In the genomic region with DNA sequence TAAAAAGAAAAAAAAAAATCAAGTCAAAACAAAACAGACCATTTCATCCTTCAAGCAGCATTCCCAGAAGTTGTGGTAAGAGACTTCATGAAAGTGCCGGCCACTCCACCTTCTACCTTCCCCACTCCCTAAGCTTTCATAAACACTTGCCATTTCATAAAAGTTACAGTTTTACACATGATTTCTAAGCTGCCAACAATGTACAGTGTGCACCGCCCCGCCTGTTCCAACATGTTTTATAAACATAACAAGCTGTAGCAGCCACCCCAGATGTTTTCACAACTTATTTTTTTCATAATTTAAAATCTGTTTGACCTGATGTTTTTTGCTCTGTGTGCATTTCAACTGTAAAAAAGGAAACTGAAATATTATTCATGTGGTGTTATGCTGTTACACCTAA, we compare ENCODE assay signal across 1 cellular context.
TF ChIP-seq lines count a peak whose summit lies in the region.

No MANE protein-coding gene starts in this region.

TF ChIP-seq in GM23338, 12 proteins besides CTCF, POLR2A, EP300 and RAD21 (continued from another document):
- TF ChIP-seq, protein P1, sequence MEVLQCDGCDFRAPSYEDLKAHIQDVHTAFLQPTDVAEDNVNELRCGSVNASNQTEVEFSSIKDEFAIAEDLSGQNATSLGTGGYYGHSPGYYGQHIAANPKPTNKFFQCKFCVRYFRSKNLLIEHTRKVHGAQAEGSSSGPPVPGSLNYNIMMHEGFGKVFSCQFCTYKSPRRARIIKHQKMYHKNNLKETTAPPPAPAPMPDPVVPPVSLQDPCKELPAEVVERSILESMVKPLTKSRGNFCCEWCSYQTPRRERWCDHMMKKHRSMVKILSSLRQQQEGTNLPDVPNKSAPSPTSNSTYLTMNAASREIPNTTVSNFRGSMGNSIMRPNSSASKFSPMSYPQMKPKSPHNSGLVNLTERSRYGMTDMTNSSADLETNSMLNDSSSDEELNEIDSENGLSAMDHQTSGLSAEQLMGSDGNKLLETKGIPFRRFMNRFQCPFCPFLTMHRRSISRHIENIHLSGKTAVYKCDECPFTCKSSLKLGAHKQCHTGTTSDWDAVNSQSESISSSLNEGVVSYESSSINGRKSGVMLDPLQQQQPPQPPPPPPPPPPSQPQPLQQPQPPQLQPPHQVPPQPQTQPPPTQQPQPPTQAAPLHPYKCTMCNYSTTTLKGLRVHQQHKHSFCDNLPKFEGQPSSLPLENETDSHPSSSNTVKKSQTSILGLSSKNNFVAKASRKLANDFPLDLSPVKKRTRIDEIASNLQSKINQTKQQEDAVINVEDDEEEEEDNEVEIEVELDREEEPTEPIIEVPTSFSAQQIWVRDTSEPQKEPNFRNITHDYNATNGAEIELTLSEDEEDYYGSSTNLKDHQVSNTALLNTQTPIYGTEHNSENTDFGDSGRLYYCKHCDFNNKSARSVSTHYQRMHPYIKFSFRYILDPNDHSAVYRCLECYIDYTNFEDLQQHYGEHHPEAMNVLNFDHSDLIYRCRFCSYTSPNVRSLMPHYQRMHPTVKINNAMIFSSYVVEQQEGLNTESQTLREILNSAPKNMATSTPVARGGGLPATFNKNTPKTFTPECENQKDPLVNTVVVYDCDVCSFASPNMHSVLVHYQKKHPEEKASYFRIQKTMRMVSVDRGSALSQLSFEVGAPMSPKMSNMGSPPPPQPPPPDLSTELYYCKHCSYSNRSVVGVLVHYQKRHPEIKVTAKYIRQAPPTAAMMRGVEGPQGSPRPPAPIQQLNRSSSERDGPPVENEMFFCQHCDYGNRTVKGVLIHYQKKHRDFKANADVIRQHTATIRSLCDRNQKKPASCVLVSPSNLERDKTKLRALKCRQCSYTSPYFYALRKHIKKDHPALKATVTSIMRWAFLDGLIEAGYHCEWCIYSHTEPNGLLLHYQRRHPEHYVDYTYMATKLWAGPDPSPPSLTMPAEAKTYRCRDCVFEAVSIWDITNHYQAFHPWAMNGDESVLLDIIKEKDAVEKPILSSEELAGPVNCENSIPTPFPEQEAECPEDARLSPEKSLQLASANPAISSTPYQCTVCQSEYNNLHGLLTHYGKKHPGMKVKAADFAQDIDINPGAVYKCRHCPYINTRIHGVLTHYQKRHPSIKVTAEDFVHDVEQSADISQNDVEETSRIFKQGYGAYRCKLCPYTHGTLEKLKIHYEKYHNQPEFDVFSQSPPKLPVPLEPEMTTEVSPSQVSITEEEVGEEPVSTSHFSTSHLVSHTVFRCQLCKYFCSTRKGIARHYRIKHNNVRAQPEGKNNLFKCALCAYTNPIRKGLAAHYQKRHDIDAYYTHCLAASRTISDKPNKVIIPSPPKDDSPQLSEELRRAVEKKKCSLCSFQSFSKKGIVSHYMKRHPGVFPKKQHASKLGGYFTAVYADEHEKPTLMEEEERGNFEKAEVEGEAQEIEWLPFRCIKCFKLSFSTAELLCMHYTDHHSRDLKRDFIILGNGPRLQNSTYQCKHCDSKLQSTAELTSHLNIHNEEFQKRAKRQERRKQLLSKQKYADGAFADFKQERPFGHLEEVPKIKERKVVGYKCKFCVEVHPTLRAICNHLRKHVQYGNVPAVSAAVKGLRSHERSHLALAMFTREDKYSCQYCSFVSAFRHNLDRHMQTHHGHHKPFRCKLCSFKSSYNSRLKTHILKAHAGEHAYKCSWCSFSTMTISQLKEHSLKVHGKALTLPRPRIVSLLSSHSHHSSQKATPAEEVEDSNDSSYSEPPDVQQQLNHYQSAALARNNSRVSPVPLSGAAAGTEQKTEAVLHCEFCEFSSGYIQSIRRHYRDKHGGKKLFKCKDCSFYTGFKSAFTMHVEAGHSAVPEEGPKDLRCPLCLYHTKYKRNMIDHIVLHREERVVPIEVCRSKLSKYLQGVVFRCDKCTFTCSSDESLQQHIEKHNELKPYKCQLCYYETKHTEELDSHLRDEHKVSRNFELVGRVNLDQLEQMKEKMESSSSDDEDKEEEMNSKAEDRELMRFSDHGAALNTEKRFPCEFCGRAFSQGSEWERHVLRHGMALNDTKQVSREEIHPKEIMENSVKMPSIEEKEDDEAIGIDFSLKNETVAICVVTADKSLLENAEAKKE (CRISPR knock-in tag; IDR thresholded peaks at IDR 0.05) = no peak
